Comparison of ENCODE assay signal across 8 cellular contexts in genomic region chr19:49097453-49098288, GRCh38. TPM values are rescaled to one million over a fixed set of nuclear protein-coding genes. Genes with fewer than 3 reads are reported as not detected.
DNase-seq lines count a peak whose midpoint lies in the region; ATAC-seq and TF ChIP-seq lines count a peak whose summit lies in the region.

No MANE protein-coding gene starts in this region.

- CTCF ChIA-PET in CD8-positive, alpha-beta T cell (lab: Charles Lee): interaction anchor here (0.6 to 3.6 kb wide), 33 partner anchors 9 to 302 kb away, joined by 3 to 57 read pairs (median 5); partner anchors contain the start of genes CGB7, GYS1, HRC and LIN7B

- ATAC-seq in CD8-positive, alpha-beta T cell: peak; percentile 98
- ATAC-seq in stimulated activated memory B cell treated with anti-CD40 and anti-IgM and Interleukin-4, amounts not matched to agents 10 μg/mL and 1 μg/mL and 100 μg/mL, for 72 hours: peak; percentile 83
- ATAC-seq in GM21825 (IDR thresholded peaks at IDR 0.05; ENCODE audit: unreplicated experiment): no peak

- POLR2A ChIA-PET in CD8-positive, alpha-beta T cell (lab: Charles Lee): interaction anchor here (0.7 to 1.4 kb wide), 5 partner anchors 11 to 101 kb away, joined by 3 to 4 read pairs (median 3); no protein-coding TSS in a partner anchor

- H3K36me3 ChIP-seq in CD8-positive, alpha-beta T cell (ENCODE audit: insufficient read depth, low read length): peaks cover 63% of the 10 kb centered on the region

- peak; percentile 54 to 83 (median 73) for DNase-seq in CD8-positive, alpha-beta T cell
- DNase-seq in HK-2 (ENCODE audit: unreplicated experiment) (peak; percentile 78), NOMO-1 treated with dmso at 0.1 percent for 144 hours (lab: John Stamatoyannopoulos, UW; ENCODE audit: unreplicated experiment) (peak; percentile 58), endothelial cell (ENCODE audit: low spot score) (peak; percentile 84), myocyte (ENCODE audit: low read depth) (peak; percentile 79)
- DNase-seq in activated CD8-positive, alpha-beta memory T cell treated with anti-CD3 and anti-CD28 coated beads for 4 hours (ENCODE audit: low read depth in 2 of 2): peak; percentile 45 to 56

- H3K4me3 Mint-ChIP-seq in CD8-positive, alpha-beta T cell: no peak overlapping the region
- H3K4me3 Mint-ChIP-seq in endothelial cell (ENCODE audit: unreplicated experiment): no peak overlapping the region
- H3K4me3 Mint-ChIP-seq in stimulated activated memory B cell treated with anti-CD40 and anti-IgM and Interleukin-4, amounts not matched to agents 10 μg/mL and 1 μg/mL and 100 μg/mL, for 72 hours: no peak overlapping the region

- no peaks in the 10 kb centered on the region for H3K9me3 ChIP-seq in CD8-positive, alpha-beta T cell (ENCODE audit: low read length)

- no peaks in the 10 kb centered on the region for H3K27me3 Mint-ChIP-seq in CD8-positive, alpha-beta T cell (ENCODE audit: low read depth)
- peaks cover 3% of the 10 kb centered on the region for H3K27me3 Mint-ChIP-seq in endothelial cell (ENCODE audit: unreplicated experiment)
- H3K27me3 Mint-ChIP-seq in stimulated activated memory B cell treated with anti-CD40 and anti-IgM and Interleukin-4, amounts not matched to agents 10 μg/mL and 1 μg/mL and 100 μg/mL, for 72 hours: no peaks in the 10 kb centered on the region

- no peak overlapping the region for H3K27ac ChIP-seq in CD8-positive, alpha-beta T cell (ENCODE audit: low read depth, low read length)

- peak overlapping the region; percentile 49 for H3K27ac Mint-ChIP-seq in CD8-positive, alpha-beta T cell
- H3K27ac Mint-ChIP-seq in endothelial cell (ENCODE audit: unreplicated experiment): peak overlapping the region; percentile 72
- H3K27ac Mint-ChIP-seq in stimulated activated memory B cell treated with anti-CD40 and anti-IgM and Interleukin-4, amounts not matched to agents 10 μg/mL and 1 μg/mL and 100 μg/mL, for 72 hours: no peak overlapping the region

- intact Hi-C loops in CD8-positive, alpha-beta T cell (cut with DNase I, micrococcal nuclease): loop anchor here (1.0 to 2.0 kb wide), 4 partner anchors 17 to 102 kb away; partner anchors contain the start of gene LIN7B (in 1 of the 2)

- H3K9me3 Mint-ChIP-seq in CD8-positive, alpha-beta T cell: no peaks in the 10 kb centered on the region
- no peaks in the 10 kb centered on the region for H3K9me3 Mint-ChIP-seq in endothelial cell (ENCODE audit: unreplicated experiment)
- no peaks in the 10 kb centered on the region for H3K9me3 Mint-ChIP-seq in stimulated activated memory B cell treated with anti-CD40 and anti-IgM and Interleukin-4, amounts not matched to agents 10 μg/mL and 1 μg/mL and 100 μg/mL, for 72 hours

- peaks cover 7% of the 10 kb centered on the region for H3K4me1 Mint-ChIP-seq in CD8-positive, alpha-beta T cell (ENCODE audit: low read depth)
- H3K4me1 Mint-ChIP-seq in endothelial cell (ENCODE audit: unreplicated experiment): peaks cover 6% of the 10 kb centered on the region
- peaks cover 14% of the 10 kb centered on the region for H3K4me1 Mint-ChIP-seq in stimulated activated memory B cell treated with anti-CD40 and anti-IgM and Interleukin-4, amounts not matched to agents 10 μg/mL and 1 μg/mL and 100 μg/mL, for 72 hours

- H3K27me3 ChIP-seq in CD8-positive, alpha-beta T cell (ENCODE audit: insufficient read depth, low read length): no peaks in the 10 kb centered on the region

- no peaks in the 10 kb centered on the region for H3K4me1 ChIP-seq in CD8-positive, alpha-beta T cell (ENCODE audit: insufficient read depth, low read length)

- no peak overlapping the region for H3K4me3 ChIP-seq in CD8-positive, alpha-beta T cell (ENCODE audit: low read depth, low read length)

- TF ChIP-seq CTCF in CD8-positive, alpha-beta T cell (IDR thresholded peaks at IDR 0.05): peak; percentile 96
- TF ChIP-seq CTCF in endothelial cell (IDR thresholded peaks at IDR 0.05; ENCODE audit: unreplicated experiment): peak; percentile 98

- H3K36me3 Mint-ChIP-seq in CD8-positive, alpha-beta T cell: peaks cover 81% of the 10 kb centered on the region
- H3K36me3 Mint-ChIP-seq in endothelial cell (ENCODE audit: low read depth, unreplicated experiment): peaks cover 39% of the 10 kb centered on the region
- H3K36me3 Mint-ChIP-seq in stimulated activated memory B cell treated with anti-CD40 and anti-IgM and Interleukin-4, amounts not matched to agents 10 μg/mL and 1 μg/mL and 100 μg/mL, for 72 hours: peaks cover 47% of the 10 kb centered on the region

RNA-seq across cellular contexts. Expression of gene SNRNP70, which starts 12.4 kb away (rescaled TPM):
- 100 to 1,000 TPM; 341 to 350 TPM for total RNA-seq in CD8-positive, alpha-beta T cell
- total RNA-seq in endothelial cell (ENCODE audit: unreplicated experiment): 203 TPM
- total RNA-seq in myocyte: 312 and 331 TPM in 2 replicates
- polyA plus RNA-seq in myocyte (2012): 233 TPM

RNA-seq across cellular contexts. Expression of gene LIN7B, which starts 16.5 kb away (rescaled TPM):
- total RNA-seq in CD8-positive, alpha-beta T cell: 1 to 10 TPM; 2.7 to 5.3 TPM
- 5.8 TPM for total RNA-seq in endothelial cell (ENCODE audit: unreplicated experiment)
- 22.1 and 44.2 TPM in 2 replicates for total RNA-seq in myocyte
- polyA plus RNA-seq in myocyte (2012): 22.2 TPM

RNA-seq across cellular contexts. Expression of gene C19orf73, which starts 21.3 kb away (rescaled TPM):
- under 1 TPM; 0.60 to 0.81 TPM for total RNA-seq in CD8-positive, alpha-beta T cell
- total RNA-seq in endothelial cell (ENCODE audit: unreplicated experiment): 0.51 TPM
- total RNA-seq in myocyte: not detected in 2 replicates
- polyA plus RNA-seq in myocyte (2012): 1.3 TPM

RNA-seq across cellular contexts. Expression of gene PPFIA3, which starts 21.7 kb away (rescaled TPM):
- 1 to 10 TPM; 3.0 to 4.0 TPM for total RNA-seq in CD8-positive, alpha-beta T cell
- total RNA-seq in endothelial cell (ENCODE audit: unreplicated experiment) (19.7 TPM), myocyte (10.2 and 12.5 TPM in 2 replicates)
- polyA plus RNA-seq in myocyte (2012): 6.2 TPM

RNA-seq across cellular contexts. Expression of gene KCNA7, which starts 25.2 kb away (rescaled TPM):
- total RNA-seq in CD8-positive, alpha-beta T cell: not detected
- total RNA-seq in endothelial cell (ENCODE audit: unreplicated experiment) (not detected), myocyte (0.21 and 1.3 TPM in 2 replicates)
- polyA plus RNA-seq in myocyte (2012): 1.2 TPM
